34 cellular contexts compared by ENCODE assay signal in the genomic region with DNA sequence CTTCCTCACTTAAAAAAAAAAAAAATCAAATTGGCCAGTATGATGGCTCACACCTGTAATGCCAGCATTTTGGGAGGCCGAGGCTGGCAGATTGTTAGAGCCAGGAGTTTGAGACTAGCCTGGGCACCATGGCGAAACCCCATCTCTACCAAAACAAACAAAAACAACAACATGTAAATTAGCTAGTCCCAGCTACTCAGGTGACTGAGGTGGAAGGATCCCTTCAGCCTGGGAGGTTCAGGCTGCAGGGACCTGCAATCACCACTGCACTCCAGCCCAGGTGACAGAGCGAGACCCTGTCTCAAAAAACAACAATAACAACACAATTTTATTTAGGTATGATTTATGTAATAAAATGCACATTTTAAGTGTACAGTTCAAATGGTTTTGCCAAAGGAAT.
"Had no signal": no experiment of that assay in that cellular context is flagged by ENCODE, and none has a peak within 500 bp of the region (broad histone marks: within the 10 kb centered on the region; RNA-seq: fewer than 3 reads in every experiment).

No MANE protein-coding gene starts in this region.

- H3K27me3 ChIP-seq: ascending aorta, breast epithelium, cardiac muscle cell, colonic mucosa had no signal

- ATAC-seq: activated CD4-positive, alpha-beta T cell treated with anti-CD3 and anti-CD28 coated beads for 36 hours; activated CD8-positive, alpha-beta memory T cell treated with anti-CD3 and anti-CD28 coated beads, Interleukin-2, amount 10 ng/mL, durations not matched to agents 7 days and 5 days; activated CD8-positive, alpha-beta T cell treated with anti-CD3 and anti-CD28 coated beads, Interleukin-2, amount 10 ng/mL, durations not matched to agents 7 days and 5 days; activated naive CD4-positive, alpha-beta T cell treated with anti-CD3 and anti-CD28 coated beads, Interleukin-2, amount 50 U/mL, for 72 hours; esophagus mucosa; heart left ventricle; T-helper 17 cell had no signal

- H3K4me3 ChIP-seq: ascending aorta, breast epithelium, cardiac muscle cell, colonic mucosa, heart left ventricle had no signal

- H3K4me1 ChIP-seq: ascending aorta, breast epithelium, colonic mucosa had no signal

- H3K9me3 ChIP-seq: ascending aorta, breast epithelium, colonic mucosa, heart left ventricle had no signal

- H3K9me3 Mint-ChIP-seq: activated CD4-positive, alpha-beta memory T cell treated with anti-CD3 and anti-CD28 coated beads for 36 hours; activated CD4-positive, alpha-beta T cell treated with anti-CD3 and anti-CD28 coated beads, Interleukin-2, amount 10 ng/mL, durations not matched to agents 24 days and 14 days; activated naive CD4-positive, alpha-beta T cell treated with anti-CD3 and anti-CD28 coated beads, Interleukin-2, amount 10 ng/mL, durations not matched to agents 7 days and 5 days; activated naive CD4-positive, alpha-beta T cell treated with anti-CD3 and anti-CD28 coated beads, Interleukin-2, amount 50 U/mL, for 72 hours; activated naive CD8-positive, alpha-beta T cell treated with anti-CD3 and anti-CD28 coated beads, Interleukin-2, amount 10 ng/mL, durations not matched to agents 7 days and 5 days; activated T-helper 1 cell treated with anti-CD3 and anti-CD28 coated beads, Interleukin-12 subunit alpha, Interleukin-12 subunit beta, Interleukin-2, Interleukin-4 antibody, amounts not matched to agents 30 ng/mL and 10 ng/mL and 1 ng/mL, durations not matched to agents 14 hours and 24 hours and 36 hours; brain; T-helper 2 cell treated with Interferon-gamma antibody and Interleukin-4, amounts not matched to agents 5 μg/mL and 100 μg/mL, for 36 hours had no signal

- H3K4me3 Mint-ChIP-seq: activated CD4-positive, alpha-beta memory T cell treated with anti-CD3 and anti-CD28 coated beads for 36 hours; activated CD4-positive, alpha-beta T cell treated with anti-CD3 and anti-CD28 coated beads for 36 hours; activated CD4-positive, alpha-beta T cell treated with anti-CD3 and anti-CD28 coated beads, Interleukin-2, amount 10 ng/mL, durations not matched to agents 24 days and 14 days; activated CD8-positive, alpha-beta memory T cell treated with anti-CD3 and anti-CD28 coated beads, Interleukin-2, amount 10 ng/mL, durations not matched to agents 7 days and 5 days; activated CD8-positive, alpha-beta T cell treated with anti-CD3 and anti-CD28 coated beads, Interleukin-2, amount 10 ng/mL, durations not matched to agents 7 days and 5 days; activated naive CD4-positive, alpha-beta T cell treated with anti-CD3 and anti-CD28 coated beads, Interleukin-2, amount 10 ng/mL, durations not matched to agents 7 days and 5 days; activated naive CD8-positive, alpha-beta T cell treated with anti-CD3 and anti-CD28 coated beads, Interleukin-2, amount 10 ng/mL, durations not matched to agents 7 days and 5 days; activated T-helper 1 cell treated with anti-CD3 and anti-CD28 coated beads, Interleukin-12 subunit alpha, Interleukin-12 subunit beta, Interleukin-2, Interleukin-4 antibody, amounts not matched to agents 30 ng/mL and 10 ng/mL and 1 ng/mL, durations not matched to agents 14 hours and 24 hours and 36 hours; brain; T-helper 17 cell; T-helper 2 cell treated with Interferon-gamma antibody and Interleukin-4, amounts not matched to agents 5 μg/mL and 100 μg/mL, for 36 hours had no signal

- DNase-seq: activated CD4-positive, alpha-beta memory T cell treated with anti-CD3 and anti-CD28 coated beads for 36 hours; activated CD4-positive, alpha-beta T cell treated with anti-CD3 and anti-CD28 coated beads for 36 hours; activated CD4-positive, alpha-beta T cell treated with anti-CD3 and anti-CD28 coated beads, Interleukin-2, amount 10 ng/mL, durations not matched to agents 24 days and 14 days; activated CD4-positive, CD25-positive, alpha-beta regulatory T cell; activated CD4-positive, CD25-positive, alpha-beta regulatory T cell treated with anti-CD3 and anti-CD28 coated beads, Interleukin-2, amount 50 U/mL, for 72 hours; activated CD8-positive, alpha-beta memory T cell treated with anti-CD3 and anti-CD28 coated beads, Interleukin-2, amount 10 ng/mL, durations not matched to agents 7 days and 5 days; activated CD8-positive, alpha-beta memory T cell treated with anti-CD3 and anti-CD28 coated beads, Interleukin-2, amount 50 U/mL, for 4 hours; activated CD8-positive, alpha-beta T cell treated with anti-CD3 and anti-CD28 coated beads, Interleukin-2, amount 10 ng/mL, durations not matched to agents 7 days and 5 days; activated gamma-delta T cell; activated naive CD4-positive, alpha-beta T cell; activated naive CD4-positive, alpha-beta T cell treated with anti-CD3 and anti-CD28 coated beads, Interleukin-2, amount 10 ng/mL, durations not matched to agents 7 days and 5 days; activated naive CD8-positive, alpha-beta T cell treated with anti-CD3 and anti-CD28 coated beads, Interleukin-2, amount 10 ng/mL, durations not matched to agents 7 days and 5 days; activated T-cell treated with anti-CD3 and anti-CD28 coated beads, Interleukin-2, amount 50 U/mL, for 1 hour; activated T-cell treated with anti-CD3 and anti-CD28 coated beads, Interleukin-2, amount 50 U/mL, for 48 hours; central memory CD4-positive, alpha-beta T cell; cerebellar nuclear complex; colonic mucosa; effector CD8-positive, alpha-beta T cell; foreskin fibroblast; glutamatergic neuron; heart left ventricle; T-helper 1 cell; T-helper 17 cell; T1000; WERI-Rb-1 had no signal

- H3K36me3 ChIP-seq: ascending aorta, breast epithelium, cardiac muscle cell, colonic mucosa, heart left ventricle, WERI-Rb-1 had no signal

- FAIRE-seq: frontal cortex had no signal

- H3K27me3 Mint-ChIP-seq: activated CD4-positive, alpha-beta memory T cell treated with anti-CD3 and anti-CD28 coated beads for 36 hours had no signal

- H3K27ac Mint-ChIP-seq: activated CD4-positive, alpha-beta memory T cell treated with anti-CD3 and anti-CD28 coated beads for 36 hours; activated CD4-positive, alpha-beta T cell treated with anti-CD3 and anti-CD28 coated beads for 36 hours; activated CD4-positive, alpha-beta T cell treated with anti-CD3 and anti-CD28 coated beads, Interleukin-2, amount 10 ng/mL, durations not matched to agents 24 days and 14 days; activated CD8-positive, alpha-beta memory T cell treated with anti-CD3 and anti-CD28 coated beads, Interleukin-2, amount 10 ng/mL, durations not matched to agents 7 days and 5 days; activated CD8-positive, alpha-beta T cell treated with anti-CD3 and anti-CD28 coated beads, Interleukin-2, amount 10 ng/mL, durations not matched to agents 7 days and 5 days; activated naive CD4-positive, alpha-beta T cell treated with anti-CD3 and anti-CD28 coated beads, Interleukin-2, amount 10 ng/mL, durations not matched to agents 7 days and 5 days; activated naive CD4-positive, alpha-beta T cell treated with anti-CD3 and anti-CD28 coated beads, Interleukin-2, amount 50 U/mL, for 72 hours; activated naive CD8-positive, alpha-beta T cell treated with anti-CD3 and anti-CD28 coated beads, Interleukin-2, amount 10 ng/mL, durations not matched to agents 7 days and 5 days; activated T-helper 1 cell treated with anti-CD3 and anti-CD28 coated beads, Interleukin-12 subunit alpha, Interleukin-12 subunit beta, Interleukin-2, Interleukin-4 antibody, amounts not matched to agents 30 ng/mL and 10 ng/mL and 1 ng/mL, durations not matched to agents 14 hours and 24 hours and 36 hours; brain; T-helper 17 cell; T-helper 2 cell treated with Interferon-gamma antibody and Interleukin-4, amounts not matched to agents 5 μg/mL and 100 μg/mL, for 36 hours had no signal

- H3K27ac ChIP-seq: ascending aorta, breast epithelium, cardiac muscle cell, colonic mucosa, heart left ventricle, WERI-Rb-1 had no signal

- H3K36me3 Mint-ChIP-seq: activated CD4-positive, alpha-beta memory T cell treated with anti-CD3 and anti-CD28 coated beads for 36 hours; activated CD8-positive, alpha-beta memory T cell treated with anti-CD3 and anti-CD28 coated beads, Interleukin-2, amount 10 ng/mL, durations not matched to agents 7 days and 5 days; activated naive CD4-positive, alpha-beta T cell treated with anti-CD3 and anti-CD28 coated beads, Interleukin-2, amount 10 ng/mL, durations not matched to agents 7 days and 5 days; activated naive CD4-positive, alpha-beta T cell treated with anti-CD3 and anti-CD28 coated beads, Interleukin-2, amount 50 U/mL, for 72 hours; activated naive CD8-positive, alpha-beta T cell treated with anti-CD3 and anti-CD28 coated beads, Interleukin-2, amount 10 ng/mL, durations not matched to agents 7 days and 5 days; brain had no signal
